Comparison of ENCODE assay signal across 15 cellular contexts in genomic region chr14:99573000-99573330, GRCh38. TPM values are rescaled to one million over a fixed set of nuclear protein-coding genes. Genes with fewer than 3 reads are reported as not detected.
DNase-seq lines count a peak whose midpoint lies in the region; ATAC-seq, FAIRE-seq and TF ChIP-seq lines count a peak whose summit lies in the region.
"Had no signal": no experiment of that assay in that cellular context is flagged by ENCODE, and none has a peak within 500 bp of the region (broad histone marks: within the 10 kb centered on the region; RNA-seq: fewer than 3 reads in every experiment).

No MANE protein-coding gene starts in this region.

- TF ChIP-seq CTCF in HepG2 (CRISPR knock-in tag; IDR thresholded peaks at IDR 0.05) (no peak), stomach (IDR thresholded peaks at IDR 0.05) (no peak)

- no peak for TF ChIP-seq EP300 in HepG2 (IDR thresholded peaks at IDR 0.05; ENCODE audit: low read depth in 2 of 2, low read length in 2 of 2)
- no peak for TF ChIP-seq EP300 in HepG2 (CRISPR knock-in tag; IDR thresholded peaks at IDR 0.05; ENCODE audit: borderline replicate concordance)
- TF ChIP-seq EP300 in stomach (IDR thresholded peaks at IDR 0.05) = no peak

- H3K4me1 ChIP-seq in HepG2 (ENCODE audit: insufficient read depth, low read length) (peaks cover 97% of the 10 kb centered on the region), stomach (peaks cover 94 to 100% (median 100%) of the 10 kb centered on the region in 4 donors)

- peaks cover 32% of the 10 kb centered on the region for H4K20me1 ChIP-seq in HepG2 (ENCODE audit: insufficient read depth, low read length)

- in situ Hi-C loops in HepG2 (cut with HindIII; ENCODE audit: extremely low pct_ligation_motif_present, low pct_unique_long_range_greater_than_20kb) = no loop called here

- CTCF ChIA-PET in HepG2 (lab: Yijun Ruan, JAX; ENCODE audit: low intra/inter-chr PET ratio, low total read pairs) = no interaction called here

- no peak overlapping the region; the same call in 1 of the 2 replicates for H3K4me2 ChIP-seq in HepG2 (ENCODE audit: low read depth, low read length)

- H3K9me3 ChIP-seq in HepG2 (ENCODE audit: low read length) = no peaks in the 10 kb centered on the region
- no peaks in the 10 kb centered on the region for H3K9me3 ChIP-seq in stomach

- TF ChIP-seq RAD21 in HepG2 (CRISPR knock-in tag; IDR thresholded peaks at IDR 0.05) = no peak

- 83% methylated on average over 11 of the region's 16 CpGs for WGBS in HepG2 (ENCODE audit: low lambda C conversion rate)
- WGBS in stomach, 5 donors = 64 to 88% (median 84%) methylated on average over 13 to 16 of the region's 16 CpGs

- no peak for FAIRE-seq in HepG2 (lab: Jason Lieb, UNC)
- FAIRE-seq: A204.1 had no signal

- H3K36me3 ChIP-seq in HepG2 (replicated peaks in 1 of 2; ENCODE audit: control insufficient read depth in 1 of 2, insufficient read depth in 2 of 2, low read length in 2 of 2) (peaks cover 0 to 2% of the 10 kb centered on the region in 2 experiments; a peak in 3 of 5 replicates), stomach (no peaks in the 10 kb centered on the region)

- no peak overlapping the region for H2AFZ ChIP-seq in HepG2 (ENCODE audit: low read length)

- intact Hi-C loops in HepG2 (cut with micrococcal nuclease; ENCODE audit: unreplicated experiment) = no loop called here
- intact Hi-C loops in stomach (cut with DNase I; ENCODE audit: low total_unique reads) = no loop called here

- ATAC-seq in HepG2 (no peak), HG03097 (IDR thresholded peaks at IDR 0.05; ENCODE audit: low FRiP score, unreplicated experiment) (no peak)
- ATAC-seq: activated CD8-positive, alpha-beta memory T cell treated with anti-CD3 and anti-CD28 coated beads, Interleukin-2, amount 10 ng/mL, durations not matched to agents 7 days and 5 days; foreskin keratinocyte had no signal

- H3K27ac ChIP-seq in HepG2 (ENCODE audit: extremely low read length, insufficient read depth, low read length) (peak overlapping the region; percentile 5), stomach (peak overlapping the region in 4 of 5 donors; percentile 73 to 91 (median 84))
- H3K27ac ChIP-seq: foreskin keratinocyte had no signal

- H3K9ac ChIP-seq in HepG2 (ENCODE audit: insufficient read depth, low read depth, low read length) = no peak overlapping the region

- H3K27me3 ChIP-seq in HepG2 (ENCODE audit: control insufficient read depth in 1 of 2, insufficient read depth in 2 of 2, low read length in 2 of 2) (no peaks in the 10 kb centered on the region; a peak in 1 of 5 replicates), stomach (no peaks in the 10 kb centered on the region)
- H3K27me3 ChIP-seq: foreskin keratinocyte had no signal

- no peak for TF ChIP-seq POLR2A in HepG2 (IDR thresholded peaks at IDR 0.05; ENCODE audit: insufficient read depth in 1 of 2, low read depth in 2 of 2, low read length in 2 of 2)
- TF ChIP-seq POLR2A in stomach (IDR thresholded peaks at IDR 0.05) = no peak

- H3K79me2 ChIP-seq in HepG2 (ENCODE audit: insufficient read depth, low read length) = peaks cover 96% of the 10 kb centered on the region

- DNase-seq in NCI-H1417 (lab: John Stamatoyannopoulos, UW) = peak in 2 of 3 experiments; percentile 25 to 68
- DNase-seq in NCI-H1417 treated with DMSO at 0.1 percent for 48 hours (lab: John Stamatoyannopoulos, UW) = no peak
- DNase-seq in NCI-H69 (lab: John Stamatoyannopoulos, UW) = peak; percentile 75
- no peak for DNase-seq in HepG2 (ENCODE audit: low spot score)
- DNase-seq in stomach = no peak
- DNase-seq in NCI-H446 treated with DMSO at 0.1 percent for 48 hours (lab: John Stamatoyannopoulos, UW) = no peak
- no peak for DNase-seq in activated effector memory CD4-positive, alpha-beta T cell treated with Interleukin-2 at 50 U/mL for 16 hours
- DNase-seq: activated CD8-positive, alpha-beta memory T cell treated with anti-CD3 and anti-CD28 coated beads, Interleukin-2, amount 10 ng/mL, durations not matched to agents 7 days and 5 days; dermis blood vessel endothelial cell; EL; foreskin keratinocyte; NCI-H1048; T-helper 9 cell had no signal

- H3K4me3 ChIP-seq in HepG2 (replicated peaks in 1 of 3; ENCODE audit: insufficient read depth in 1 of 3, low read depth in 2 of 3, low read length in 3 of 3) (no peak overlapping the region), stomach (no peak overlapping the region)

- BruUV-seq in HepG2 (replicated peaks; lab: Mats Ljungman, UMichigan) = no TSS peak

- POLR2A ChIA-PET in HepG2 (lab: Yijun Ruan, JAX) = interaction anchor here (1.6 to 3.7 kb wide), 3 partner anchors 17 to 29 kb away, joined by 5 to 21 read pairs (median 16); no protein-coding TSS in a partner anchor

TF ChIP-seq in HepG2, 621 proteins besides CTCF, POLR2A, EP300 and RAD21:
- TF ChIP-seq ZBTB33 (CRISPR knock-in tag; IDR thresholded peaks at IDR 0.05) = peak; percentile 78
- TF ChIP-seq STAT6 (CRISPR knock-in tag; IDR thresholded peaks at IDR 0.05; ENCODE audit: borderline replicate concordance) = no peak

RNA-seq across cellular contexts. Expression of gene CCDC85C, which starts 31.0 kb away (rescaled TPM):
- 43.8 and 47.6 TPM in 2 replicates for total RNA-seq in HepG2 (2016; rRNA removed; fragmentation: Illumina TruSeq; extraction: Trizol)
- 4.3 and 4.6 TPM in 2 replicates for total RNA-seq in HepG2 (2016; cell fraction: cytosol; rRNA removed; fragmentation: Illumina TruSeq; extraction: Trizol; ENCODE audit: low read depth)
- 33.8 and 47.0 TPM in 2 replicates for total RNA-seq in HepG2 (2016; cell fraction: insoluble cytoplasmic fraction; rRNA removed; fragmentation: Illumina TruSeq; extraction: Trizol)
- 30.8 and 30.9 TPM in 2 replicates for total RNA-seq in HepG2 (2016; cell fraction: membrane; rRNA removed; fragmentation: Illumina TruSeq; extraction: Trizol)
- 23.1 and 29.3 TPM in 2 replicates for total RNA-seq in HepG2 (2016; cell fraction: nucleus; rRNA removed; fragmentation: Illumina TruSeq; extraction: Trizol)
- 18.8 and 30.3 TPM in 2 replicates for polyA plus RNA-seq in HepG2 (2011; rRNA removed)
- polyA plus RNA-seq in HepG2 (2011; cell fraction: cytosol; rRNA removed) = 21.2 and 24.0 TPM in 2 replicates
- 30.3 and 32.6 TPM in 2 replicates for polyA plus RNA-seq in HepG2 (2011; cell fraction: nucleus; rRNA removed)
- polyA plus RNA-seq in HepG2 (2012) = 41.6 and 57.3 TPM in 2 replicates
- 4.1 and 4.6 TPM in 2 replicates for polyA plus RNA-seq in HepG2 (2016; cell fraction: cytosol; fragmentation: Illumina TruSeq; extraction: Trizol; ENCODE audit: low read depth)
- polyA plus RNA-seq in HepG2 (2016; cell fraction: insoluble cytoplasmic fraction; fragmentation: Illumina TruSeq; extraction: Trizol; ENCODE audit: low read depth) = 36.1 and 43.0 TPM in 2 replicates
- 18.9 and 20.2 TPM in 2 replicates for polyA plus RNA-seq in HepG2 (2016; cell fraction: membrane; fragmentation: Illumina TruSeq; extraction: Trizol; ENCODE audit: low read depth)
- 40.1 and 40.7 TPM in 2 replicates for polyA plus RNA-seq in HepG2 (2016; cell fraction: nucleus; fragmentation: Illumina TruSeq; extraction: Trizol; ENCODE audit: insufficient read depth, low read depth)
- 44.2 and 114 TPM in 2 replicates for polyA minus RNA-seq in HepG2 (2011; rRNA and poly(A)+ RNA removed; ENCODE audit: low replicate concordance)
- polyA minus RNA-seq in HepG2 (2011; cell fraction: cytosol; rRNA and poly(A)+ RNA removed) = 33.8 and 37.6 TPM in 2 replicates
- polyA minus RNA-seq in HepG2 (2011; cell fraction: nucleus; rRNA and poly(A)+ RNA removed) = 11.8 and 12.0 TPM in 2 replicates
- total RNA-seq in stomach = 10 to 100 TPM; 10.5 to 28.6 (median 14.5) TPM
- polyA plus RNA-seq in stomach = 10 to 100 TPM; 11.4 to 20.1 (median 17.3) TPM

Comparison
In these comparisons a context has a peak if more than half of its experiments do, and no peak if none do; other contexts are left out.
1. DNase-seq: peak in NCI-H1417 (2 of 3) and NCI-H69 (single experiment); none in NCI-H1417 treated with DMSO at 0.1 percent for 48 hours (single experiment), HepG2 (single experiment), stomach (single experiment), NCI-H446 treated with DMSO at 0.1 percent for 48 hours (single experiment) and activated effector memory CD4-positive, alpha-beta T cell treated with Interleukin-2 at 50 U/mL for 16 hours (single experiment).